Comparison of ENCODE assay signal across 16 cellular contexts in the genomic region with DNA sequence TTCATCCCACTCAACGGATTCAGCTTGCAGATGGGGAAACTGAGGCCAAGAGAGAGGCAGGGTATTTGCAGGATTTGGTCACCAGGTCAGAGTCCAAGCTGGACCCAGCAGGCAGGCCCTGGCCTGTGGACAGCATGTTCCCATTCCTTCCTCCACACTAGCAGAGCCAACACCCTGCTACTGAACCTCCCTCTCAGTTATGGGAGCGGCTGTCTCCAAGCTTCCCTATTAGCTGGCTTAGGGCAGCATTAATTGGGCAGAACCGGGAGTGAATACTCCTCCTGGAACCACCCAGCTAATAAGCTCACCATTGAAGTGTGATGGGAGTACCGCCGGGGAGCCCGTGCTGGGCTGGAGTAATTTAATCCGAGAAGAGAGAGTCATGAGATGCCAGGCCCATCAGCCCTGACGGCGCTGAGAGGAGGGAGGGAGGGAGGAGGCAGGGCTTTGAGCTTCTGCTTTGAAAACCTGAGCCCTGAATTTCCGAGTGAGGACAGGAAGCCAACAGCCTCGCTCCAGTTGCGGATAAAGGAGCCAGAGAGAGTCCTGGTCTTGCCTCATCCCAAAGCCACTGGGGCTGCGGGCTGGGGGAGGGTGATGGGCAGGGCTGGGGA. TPM values are rescaled to one million over a fixed set of nuclear protein-coding genes. Genes with fewer than 3 reads are reported as not detected.
DNase-seq lines count a peak whose midpoint lies in the region; ATAC-seq and TF ChIP-seq lines count a peak whose summit lies in the region.
"Had no signal": no experiment of that assay in that cellular context is flagged by ENCODE, and none has a peak within 500 bp of the region (broad histone marks: within the 10 kb centered on the region; RNA-seq: fewer than 3 reads in every experiment).

No MANE protein-coding gene starts in this region.

- H3K27ac ChIP-seq in left lung: no peak overlapping the region
- H3K27ac ChIP-seq in caudate nucleus (ENCODE audit: low read depth, low read length): no peak overlapping the region
- H3K27ac ChIP-seq: 22Rv1, Peyer's patch had no signal

- H3K36me3 ChIP-seq in left lung: no peaks in the 10 kb centered on the region
- H3K36me3 ChIP-seq: Peyer's patch had no signal

- no peak overlapping the region for H3K4me3 ChIP-seq in left lung
- H3K4me3 ChIP-seq: Peyer's patch had no signal

- ATAC-seq in GM21390 (IDR thresholded peaks at IDR 0.05; ENCODE audit: unreplicated experiment): no peak
- ATAC-seq in left lung: no peak
- ATAC-seq: CD8-positive, alpha-beta T cell; T-cell had no signal

- peak; percentile 72 for DNase-seq in DMS 273 (lab: John Stamatoyannopoulos, UW; ENCODE audit: unreplicated experiment)
- no peak for DNase-seq in DMS 273 treated with DMSO at 0.1 percent for 48 hours (lab: John Stamatoyannopoulos, UW)
- peak; percentile 85 for DNase-seq in SK-N-DZ (ENCODE audit: low spot score)
- DNase-seq in iPS-NIHi11 (ENCODE audit: low spot score): peak; percentile 63
- peak; percentile 15 for DNase-seq in stromal cell of bone marrow (ENCODE audit: low read depth)
- no peak for DNase-seq in left lung
- no peak for DNase-seq in caudate nucleus (lab: John Stamatoyannopoulos, UW)
- DNase-seq: activated CD4-positive, CD25-positive, alpha-beta regulatory T cell; activated T-cell treated with anti-CD3 and anti-CD28 coated beads, Interleukin-2, amount 50 U/mL, for 1 hour; CD8-positive, alpha-beta T cell; naive B cell; NCI-H2227 treated with DMSO at 0.1 percent for 48 hours; T-cell had no signal

- H3K4me1 ChIP-seq in left lung: no peaks in the 10 kb centered on the region
- H3K4me1 ChIP-seq: Peyer's patch had no signal

- H3K27me3 ChIP-seq in left lung: peaks cover 0 to 63% of the 10 kb centered on the region in 2 donors
- H3K27me3 ChIP-seq: Peyer's patch had no signal

- intact Hi-C loops in left lung (cut with DNase I): no loop called here

- peaks cover 0 to 39% of the 10 kb centered on the region in 2 donors for H3K9me3 ChIP-seq in left lung

- no peak for TF ChIP-seq CTCF in left lung (IDR thresholded peaks at IDR 0.05)

RNA-seq across cellular contexts. Expression of gene ELFN1, which starts 31.9 kb away (rescaled TPM):
- 19.1 and 20.7 TPM in 2 replicates for polyA plus RNA-seq in SK-N-DZ (2014; cell fraction: cytosol; rRNA removed)
- polyA plus RNA-seq in SK-N-DZ (2014; cell fraction: nucleus; rRNA removed): 13.3 and 17.1 TPM in 2 replicates
- total RNA-seq in left lung: 1 to 10 TPM; 1.5 to 1.6 TPM
- total RNA-seq: CD8-positive, alpha-beta T cell had no signal

Comparison
In these comparisons a context has a peak if more than half of its experiments do, and no peak if none do; other contexts are left out.
1. DNase-seq: peak in DMS 273 (single experiment), SK-N-DZ (single experiment), iPS-NIHi11 (single experiment) and stromal cell of bone marrow (single experiment); none in DMS 273 treated with DMSO at 0.1 percent for 48 hours (single experiment), left lung (0 of 2) and caudate nucleus (0 of 61).